ENCODE assay signal across 22 cellular contexts in the genomic region with DNA sequence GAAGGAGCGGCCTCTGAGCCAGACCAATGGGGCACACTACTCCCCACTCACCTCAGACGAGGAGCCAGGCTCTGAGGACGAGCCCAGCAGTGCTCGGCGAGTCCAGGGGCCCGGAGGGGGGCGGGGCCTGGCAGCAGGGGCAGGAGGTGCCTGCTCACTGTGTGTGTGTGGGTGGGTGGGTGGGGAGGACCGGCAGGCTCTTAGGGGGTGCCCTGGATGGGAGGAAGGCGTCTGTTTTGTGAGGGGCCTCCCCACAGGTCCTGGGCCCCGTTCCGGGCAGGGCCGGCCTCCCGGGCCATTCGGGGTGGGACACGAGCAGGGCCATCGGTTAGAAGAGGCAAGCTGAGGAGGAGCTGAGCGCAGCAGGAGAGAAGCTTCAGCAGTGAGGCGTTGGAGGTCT. TPM values are rescaled to one million over a fixed set of nuclear protein-coding genes. Genes with fewer than 3 reads are reported as not detected.
"Had no signal": no experiment of that assay in that cellular context is flagged by ENCODE, and none has a peak within 500 bp of the region (broad histone marks: within the 10 kb centered on the region; RNA-seq: fewer than 3 reads in every experiment).

No MANE protein-coding gene starts in this region.

- H3K27me3 Mint-ChIP-seq: natural killer cell treated with Interleukin-12 subunit alpha and Interleukin-12 subunit beta and Interleukin-15 and Interleukin-18, amount 100 ng/mL, for 72 hours; progenitor cell of endocrine pancreas; stimulated activated naive CD8-positive, alpha-beta T cell treated with anti-CD3 and anti-CD28 coated beads, Interleukin-15, Interleukin-2, amounts not matched to agents 100 ng/mL and 50 ng/mL, for 24 hours had no signal

- H3K9me3 ChIP-seq: colonic mucosa, esophagus squamous epithelium, gastrocnemius medialis, sigmoid colon, thyroid gland, upper lobe of right lung had no signal

- ATAC-seq: gastrocnemius medialis, left ventricle myocardium superior, upper lobe of right lung had no signal

- DNase-seq: activated CD4-positive, alpha-beta T cell treated with anti-CD3 and anti-CD28 coated beads, Interleukin-2, amount 50 U/mL, for 4 hours; activated T-cell treated with anti-CD3 and anti-CD28 coated beads, Interleukin-2, amount 50 U/mL, for 1 hour; central memory CD4-positive, alpha-beta T cell; colonic mucosa; endodermal cell; esophagus squamous epithelium; gastrocnemius medialis; left ventricle myocardium superior; mammary epithelial cell; midbrain; retina; sigmoid colon; stimulated activated CD4-positive, alpha-beta T cell treated with anti-CD3 and anti-CD28 coated beads, Interleukin-4, amount 100 ng/mL, for 1 hour; substantia nigra; thyroid gland; upper lobe of right lung; WERI-Rb-1 had no signal

- H3K4me1 ChIP-seq: colonic mucosa, thyroid gland, upper lobe of right lung had no signal

- H3K27ac Mint-ChIP-seq: stimulated activated naive CD8-positive, alpha-beta T cell treated with anti-CD3 and anti-CD28 coated beads, Interleukin-15, Interleukin-2, amounts not matched to agents 100 ng/mL and 50 ng/mL, for 24 hours had no signal

- H3K4me1 Mint-ChIP-seq: endodermal cell had no signal

- H3K4me3 Mint-ChIP-seq: endodermal cell; natural killer cell treated with Interleukin-12 subunit alpha and Interleukin-12 subunit beta and Interleukin-15 and Interleukin-18, amount 100 ng/mL, for 72 hours had no signal

- H3K9me3 Mint-ChIP-seq: activated naive CD4-positive, alpha-beta T cell treated with anti-CD3 and anti-CD28 coated beads, Interleukin-2, amount 50 U/mL, for 72 hours; endodermal cell; natural killer cell treated with Interleukin-12 subunit alpha and Interleukin-12 subunit beta and Interleukin-15 and Interleukin-18, amount 100 ng/mL, for 72 hours; stimulated activated naive CD8-positive, alpha-beta T cell treated with anti-CD3 and anti-CD28 coated beads, Interleukin-15, Interleukin-2, amounts not matched to agents 100 ng/mL and 50 ng/mL, for 24 hours had no signal

- H3K27ac ChIP-seq: colonic mucosa, esophagus squamous epithelium, gastrocnemius medialis, sigmoid colon, thyroid gland, upper lobe of right lung, WERI-Rb-1 had no signal

- H3K4me3 ChIP-seq: colonic mucosa, esophagus squamous epithelium, gastrocnemius medialis, sigmoid colon, thyroid gland, upper lobe of right lung had no signal

RNA-seq across cellular contexts. Expression of a gene that starts 32.8 kb away (rescaled TPM):
- total RNA-seq: left ventricle myocardium superior, osteocyte, thyroid gland had no signal

RNA-seq across cellular contexts. Expression of a gene that starts 58.6 kb away (rescaled TPM):
- total RNA-seq: activated naive CD4-positive, alpha-beta T cell treated with anti-CD3 and anti-CD28 coated beads, Interleukin-2, amount 50 U/mL, for 72 hours; endodermal cell; mammary epithelial cell; progenitor cell of endocrine pancreas had no signal
